Comparison of ENCODE assay signal across 18 cellular contexts in genomic region chr20:7123457-7123856, GRCh38.
DNase-seq lines count a peak whose midpoint lies in the region; ATAC-seq and TF ChIP-seq lines count a peak whose summit lies in the region.
"Had no signal": no experiment of that assay in that cellular context is flagged by ENCODE, and none has a peak within 500 bp of the region (broad histone marks: within the 10 kb centered on the region; RNA-seq: fewer than 3 reads in every experiment).

No MANE protein-coding gene starts in this region.

- H3K4me3 ChIP-seq in cardiac muscle cell (no peak overlapping the region), right cardiac atrium (ENCODE audit: low read length) (no peak overlapping the region), colonic mucosa (no peak overlapping the region)

- H3K9me3 ChIP-seq in cardiac muscle cell (ENCODE audit: low read depth) (no peaks in the 10 kb centered on the region), right cardiac atrium (ENCODE audit: control insufficient read depth, low read length) (no peaks in the 10 kb centered on the region), colonic mucosa (no peaks in the 10 kb centered on the region)

- H3K4me1 ChIP-seq in cardiac muscle cell (ENCODE audit: low read depth) (peaks cover 13% of the 10 kb centered on the region), right cardiac atrium (ENCODE audit: control insufficient read depth, insufficient read depth, low read length) (no peaks in the 10 kb centered on the region), colonic mucosa (no peaks in the 10 kb centered on the region)

- DNase-seq in NCI-H1436 treated with DMSO at 0.1 percent for 48 hours (lab: John Stamatoyannopoulos, UW) (peak; percentile 26), NCI-H1436 (lab: John Stamatoyannopoulos, UW) (no peak), NCI-H1417 treated with DMSO at 0.1 percent for 48 hours (lab: John Stamatoyannopoulos, UW) (peak; percentile 18), cardiac muscle cell (ENCODE audit: low read depth in 1 of 2, low spot score in 1 of 2) (no peak), right cardiac atrium (peak; percentile 10 to 27 (median 14)), colonic mucosa (no peak), HFFc6 (no peak)
- DNase-seq: AML-193; C1 segment of cervical spinal cord; Calu3; CD8-positive, alpha-beta T cell; Kasumi-1; NCI-H1694; NCI-H82; OCI-M1 had no signal

- 54% methylated on average over 2 of the region's 2 CpGs for WGBS in right cardiac atrium

- intact Hi-C loops in right cardiac atrium (cut with DNase I) (no loop called here), colonic mucosa (cut with DNase I) (no loop called here)

- TF ChIP-seq CTCF in cardiac muscle cell (IDR thresholded peaks at IDR 0.05; ENCODE audit: low read depth, low read length), result no peak
- no peak for TF ChIP-seq CTCF in colonic mucosa (IDR thresholded peaks at IDR 0.05)
- TF ChIP-seq CTCF in HFFc6 (IDR thresholded peaks at IDR 0.05), result no peak

- H3K27ac ChIP-seq in cardiac muscle cell (peak overlapping the region; percentile 69), right cardiac atrium (ENCODE audit: low read length) (no peak overlapping the region), colonic mucosa (no peak overlapping the region)
- H3K27ac ChIP-seq: 22Rv1 had no signal

- H3K9ac ChIP-seq in colonic mucosa (ENCODE audit: low read depth in 2 of 2, low read length in 2 of 2), result no peak overlapping the region

- H3K27ac Mint-ChIP-seq in HFFc6, result no peak overlapping the region
- H3K27ac Mint-ChIP-seq: CD8-positive, alpha-beta T cell had no signal

- H3K27me3 ChIP-seq in cardiac muscle cell (no peaks in the 10 kb centered on the region), right cardiac atrium (ENCODE audit: control insufficient read depth, insufficient read depth) (no peaks in the 10 kb centered on the region), colonic mucosa (no peaks in the 10 kb centered on the region)

- no peak overlapping the region for H3K4me3 Mint-ChIP-seq in HFFc6
- H3K4me3 Mint-ChIP-seq: CD8-positive, alpha-beta T cell had no signal

- H3K9me3 Mint-ChIP-seq in HFFc6, result peaks cover 23% of the 10 kb centered on the region

- H3K27me3 Mint-ChIP-seq in HFFc6 (ENCODE audit: insufficient read depth), result no peaks in the 10 kb centered on the region

- H3K4me1 Mint-ChIP-seq in HFFc6 (ENCODE audit: low read depth), result no peaks in the 10 kb centered on the region

- H3K36me3 ChIP-seq in cardiac muscle cell, result no peaks in the 10 kb centered on the region
- H3K36me3 ChIP-seq in colonic mucosa, result no peaks in the 10 kb centered on the region

- ATAC-seq in right cardiac atrium (peak; percentile 81 to 89), HG03378 (IDR thresholded peaks at IDR 0.05; ENCODE audit: unreplicated experiment) (no peak)
- ATAC-seq: CD8-positive, alpha-beta T cell; HCT116 had no signal

- peaks cover 4% of the 10 kb centered on the region; the same call in 1 of the 2 replicates for H3K36me3 Mint-ChIP-seq in HFFc6 (ENCODE audit: low read depth)
- H3K36me3 Mint-ChIP-seq: CD8-positive, alpha-beta T cell had no signal

Comparison
In these comparisons a context has a peak if more than half of its experiments do, and no peak if none do; other contexts are left out.
1. DNase-seq: peak in NCI-H1436 treated with DMSO at 0.1 percent for 48 hours (single experiment), NCI-H1417 treated with DMSO at 0.1 percent for 48 hours (single experiment) and right cardiac atrium (3 of 3); none in NCI-H1436 (single experiment), cardiac muscle cell (0 of 2), colonic mucosa (single experiment) and HFFc6 (single experiment).